In genomic region chr3:153166206-153166605, GRCh38 we compare ENCODE assay signal across 1 cellular context.
TF ChIP-seq lines count a peak whose summit lies in the region.

No MANE protein-coding gene starts in this region.

TF ChIP-seq in HepG2, 621 proteins besides CTCF, POLR2A, EP300 and RAD21 (continued from another document):
- TF ChIP-seq PRDM4 (CRISPR knock-in tag; IDR thresholded peaks at IDR 0.05; ENCODE audit: borderline replicate concordance) (no peak), ZNF816 (CRISPR knock-in tag; IDR thresholded peaks at IDR 0.05; ENCODE audit: borderline replicate concordance) (no peak), MBD4 (IDR thresholded peaks at IDR 0.05; ENCODE audit: borderline replicate concordance, low read length) (no peak), ZNF276 (CRISPR knock-in tag; IDR thresholded peaks at IDR 0.05; ENCODE audit: low read depth) (no peak), SP5 (CRISPR knock-in tag; IDR thresholded peaks at IDR 0.05; ENCODE audit: borderline replicate concordance, low read depth) (0 out of 2 replicates have a peak, but pooled peaks have one; percentile 25), NONO (IDR thresholded peaks at IDR 0.05) (no peak), NONO (CRISPR knock-in tag; conservative IDR thresholded peaks at IDR 0.05) (no peak), ETV5 (CRISPR knock-in tag; IDR thresholded peaks at IDR 0.05; ENCODE audit: borderline replicate concordance) (peak; percentile 25; the same call in 1 of the 2 replicates)
